Comparison of ENCODE assay signal across 18 cellular contexts in the genomic region with DNA sequence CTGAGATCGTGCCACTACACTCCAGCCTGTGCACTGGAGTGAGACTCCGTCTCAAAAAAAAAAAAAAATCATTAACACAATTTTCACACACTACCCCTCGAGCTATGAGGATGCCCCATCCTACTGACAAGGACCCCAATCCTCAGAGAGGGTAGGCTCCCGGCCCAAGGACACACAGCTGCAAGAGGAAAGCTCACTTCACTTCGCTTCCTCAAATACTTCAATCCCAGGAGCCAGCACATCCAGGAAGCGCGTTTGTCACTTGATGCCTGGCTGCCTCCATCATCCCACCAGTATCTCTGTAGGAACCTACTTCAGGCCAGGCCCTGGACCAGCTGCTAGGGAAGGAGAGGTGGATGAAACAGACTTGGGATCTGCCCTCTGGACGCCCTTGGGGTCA.
"Had no signal": no experiment of that assay in that cellular context is flagged by ENCODE, and none has a peak within 500 bp of the region (broad histone marks: within the 10 kb centered on the region; RNA-seq: fewer than 3 reads in every experiment).

No MANE protein-coding gene starts in this region.

- DNase-seq: activated CD4-positive, alpha-beta memory T cell treated with anti-CD3 and anti-CD28 coated beads, Interleukin-2, amount 10 ng/mL, durations not matched to agents 7 days and 5 days; activated CD4-positive, alpha-beta T cell treated with anti-CD3 and anti-CD28 coated beads for 48 hours; activated CD4-positive, CD25-positive, alpha-beta regulatory T cell; activated CD8-positive, alpha-beta memory T cell treated with anti-CD3 and anti-CD28 coated beads, Interleukin-2, amount 10 ng/mL, durations not matched to agents 7 days and 5 days; activated naive CD8-positive, alpha-beta T cell treated with anti-CD3 and anti-CD28 coated beads, Interleukin-2, amount 10 ng/mL, durations not matched to agents 7 days and 5 days; amygdala; central memory CD4-positive, alpha-beta T cell; colonic mucosa; head of caudate nucleus; mesenchymal stem cell; naive B cell; stimulated activated CD4-positive, alpha-beta T cell treated with anti-CD3 and anti-CD28 coated beads, Interleukin-4, amount 100 ng/mL, for 4 hours; T-helper 9 cell had no signal

- H3K9me3 ChIP-seq: colonic mucosa, mucosa of descending colon, pancreas, right lobe of liver had no signal

- H3K27me3 Mint-ChIP-seq: activated CD4-positive, alpha-beta memory T cell treated with anti-CD3 and anti-CD28 coated beads, Interleukin-2, amount 10 ng/mL, durations not matched to agents 7 days and 5 days; activated CD8-positive, alpha-beta memory T cell treated with anti-CD3 and anti-CD28 coated beads, Interleukin-2, amount 10 ng/mL, durations not matched to agents 7 days and 5 days; activated naive CD8-positive, alpha-beta T cell treated with anti-CD3 and anti-CD28 coated beads, Interleukin-2, amount 10 ng/mL, durations not matched to agents 7 days and 5 days; brain; naive B cell; stimulated activated memory B cell treated with anti-CD40 and anti-IgM and Interleukin-4, amounts not matched to agents 10 μg/mL and 1 μg/mL and 100 μg/mL, for 72 hours had no signal

- H3K4me3 Mint-ChIP-seq: activated CD4-positive, alpha-beta memory T cell treated with anti-CD3 and anti-CD28 coated beads, Interleukin-2, amount 10 ng/mL, durations not matched to agents 7 days and 5 days; activated CD8-positive, alpha-beta memory T cell treated with anti-CD3 and anti-CD28 coated beads, Interleukin-2, amount 10 ng/mL, durations not matched to agents 7 days and 5 days; activated naive CD8-positive, alpha-beta T cell treated with anti-CD3 and anti-CD28 coated beads, Interleukin-2, amount 10 ng/mL, durations not matched to agents 7 days and 5 days; brain; stimulated activated memory B cell treated with anti-CD40 and anti-IgM and Interleukin-4, amounts not matched to agents 10 μg/mL and 1 μg/mL and 100 μg/mL, for 72 hours had no signal

- H3K27ac Mint-ChIP-seq: activated CD4-positive, alpha-beta memory T cell treated with anti-CD3 and anti-CD28 coated beads, Interleukin-2, amount 10 ng/mL, durations not matched to agents 7 days and 5 days; stimulated activated memory B cell treated with anti-CD40 and anti-IgM and Interleukin-4, amounts not matched to agents 10 μg/mL and 1 μg/mL and 100 μg/mL, for 72 hours had no signal

- H3K9me3 Mint-ChIP-seq: activated CD4-positive, alpha-beta memory T cell treated with anti-CD3 and anti-CD28 coated beads, Interleukin-2, amount 10 ng/mL, durations not matched to agents 7 days and 5 days; activated naive CD8-positive, alpha-beta T cell treated with anti-CD3 and anti-CD28 coated beads, Interleukin-2, amount 10 ng/mL, durations not matched to agents 7 days and 5 days; naive B cell; stimulated activated memory B cell treated with anti-CD40 and anti-IgM and Interleukin-4, amounts not matched to agents 10 μg/mL and 1 μg/mL and 100 μg/mL, for 72 hours had no signal

- H3K27ac ChIP-seq: colonic mucosa, pancreas had no signal

- H3K27me3 ChIP-seq: colonic mucosa, pancreas, right lobe of liver had no signal

- H3K4me3 ChIP-seq: colonic mucosa, mucosa of descending colon, pancreas, right lobe of liver had no signal

- H3K36me3 ChIP-seq: colonic mucosa had no signal

- H3K4me1 ChIP-seq: pancreas had no signal

- H3K36me3 Mint-ChIP-seq: activated CD8-positive, alpha-beta memory T cell treated with anti-CD3 and anti-CD28 coated beads, Interleukin-2, amount 10 ng/mL, durations not matched to agents 7 days and 5 days; activated naive CD8-positive, alpha-beta T cell treated with anti-CD3 and anti-CD28 coated beads, Interleukin-2, amount 10 ng/mL, durations not matched to agents 7 days and 5 days; brain; naive B cell had no signal
